ENCODE assay signal across 8 cellular contexts in genomic region chr5:119269061-119269579, GRCh38.
DNase-seq lines count a peak whose midpoint lies in the region; ATAC-seq and TF ChIP-seq lines count a peak whose summit lies in the region.

No MANE protein-coding gene starts in this region.

- H2AFZ ChIP-seq in ACC112 (ENCODE audit: low read length, unreplicated experiment) (peak overlapping the region; percentile 92), OCI-LY3 (ENCODE audit: low read depth, low read length) (0 out of 2 replicates have a peak overlapping the region, but pooled peaks have one; percentile 6)

- H3K27me3 ChIP-seq in ACC112 (ENCODE audit: insufficient read depth, low read length) (no peaks in the 10 kb centered on the region), OCI-LY3 (ENCODE audit: low read depth, low read length) (no peaks in the 10 kb centered on the region), iPS-15b (ENCODE audit: control insufficient read depth, insufficient read depth, low read length) (peaks cover 10% of the 10 kb centered on the region), skeletal muscle satellite cell (ENCODE audit: control insufficient read depth, insufficient read depth, low read length) (no peaks in the 10 kb centered on the region)

- H3K4me2 ChIP-seq in OCI-LY3 (ENCODE audit: low read length) (peak overlapping the region; percentile 81), skeletal muscle satellite cell (ENCODE audit: low read length) (peak overlapping the region; percentile 95)

- no peaks in the 10 kb centered on the region for H4K20me1 ChIP-seq in OCI-LY3 (ENCODE audit: insufficient read depth, low read length)

- no peak for TF ChIP-seq CTCF in OCI-LY3 (IDR thresholded peaks at IDR 0.05; ENCODE audit: low read depth, low read length)

- H3K9me3 ChIP-seq in OCI-LY3 (ENCODE audit: insufficient read depth, low read length) (no peaks in the 10 kb centered on the region), iPS-15b (ENCODE audit: control insufficient read depth, insufficient read depth, low read length) (no peaks in the 10 kb centered on the region), skeletal muscle satellite cell (replicated peaks; ENCODE audit: low read length) (no peaks in the 10 kb centered on the region)

- peak overlapping the region; percentile 76 for H3K9ac ChIP-seq in OCI-LY3 (ENCODE audit: low read length)
- peak overlapping the region; percentile 74 for H3K9ac ChIP-seq in iPS-15b (ENCODE audit: low read depth, low read length)
- H3K9ac ChIP-seq in skeletal muscle satellite cell (ENCODE audit: low read depth, low read length) = peak overlapping the region; percentile 89

- peak; percentile 1 for ATAC-seq in GM18499 (IDR thresholded peaks at IDR 0.05; ENCODE audit: insufficient read depth, unreplicated experiment)
- peak; percentile 7 for ATAC-seq in HG03064 (IDR thresholded peaks at IDR 0.05; ENCODE audit: low read depth, unreplicated experiment)

- H3K4me1 ChIP-seq in ACC112 (ENCODE audit: control insufficient read depth, insufficient read depth, low read length, unreplicated experiment) = peaks cover 7% of the 10 kb centered on the region
- peaks cover 31% of the 10 kb centered on the region for H3K4me1 ChIP-seq in OCI-LY3 (ENCODE audit: low read length)
- H3K4me1 ChIP-seq in iPS-15b (ENCODE audit: control insufficient read depth, insufficient read depth, low read length) = peaks cover 4% of the 10 kb centered on the region
- H3K4me1 ChIP-seq in skeletal muscle satellite cell (ENCODE audit: control insufficient read depth, insufficient read depth, low read length) = peaks cover 16% of the 10 kb centered on the region

- no peaks in the 10 kb centered on the region for H3K36me3 ChIP-seq in ACC112 (ENCODE audit: insufficient read depth, low read length)
- H3K36me3 ChIP-seq in OCI-LY3 (replicated peaks; ENCODE audit: low read depth, low read length) = peaks cover 2% of the 10 kb centered on the region
- H3K36me3 ChIP-seq in iPS-15b (ENCODE audit: control insufficient read depth, insufficient read depth, low read length) = no peaks in the 10 kb centered on the region
- H3K36me3 ChIP-seq in skeletal muscle satellite cell (ENCODE audit: insufficient read depth, low read length) = no peaks in the 10 kb centered on the region

- peak overlapping the region; percentile 39; the same call in 1 of the 2 replicates for H3K27ac ChIP-seq in ACC112 (ENCODE audit: low read depth, low read length)
- H3K27ac ChIP-seq in OCI-LY3 (ENCODE audit: low read length) = peak overlapping the region; percentile 31

- peak overlapping the region; percentile 97 for H3K4me3 ChIP-seq in ACC112 (ENCODE audit: low read depth, low read length)
- H3K4me3 ChIP-seq in OCI-LY3 (ENCODE audit: low read length) = peak overlapping the region; percentile 92
- peak overlapping the region; percentile 99 for H3K4me3 ChIP-seq in iPS-15b (ENCODE audit: low read depth, low read length)
- H3K4me3 ChIP-seq in skeletal muscle satellite cell (ENCODE audit: low read length) = peak overlapping the region; percentile 88

- peaks cover 3% of the 10 kb centered on the region for H3K79me2 ChIP-seq in ACC112 (ENCODE audit: control insufficient read depth, insufficient read depth, low read length, unreplicated experiment)
- H3K79me2 ChIP-seq in OCI-LY3 (ENCODE audit: low read length) = peaks cover 36% of the 10 kb centered on the region

- DNase-seq in amniotic epithelial cell (ENCODE audit: low read depth) (peak; percentile 19), NCI-H1930 (lab: John Stamatoyannopoulos, UW) (no peak)
